ENCODE assay signal across 2 cellular contexts in genomic region chr12:21823581-21823980, GRCh38.
A peak's percentile ranks its signal among the peaks of the same experiment; 100 is the strongest.
TF ChIP-seq lines count a peak whose summit lies in the region.

No MANE protein-coding gene starts in this region.

TF ChIP-seq in liver, 16 proteins besides CTCF, POLR2A, EP300 and RAD21 (continued from another document):
- TF ChIP-seq, protein P1, sequence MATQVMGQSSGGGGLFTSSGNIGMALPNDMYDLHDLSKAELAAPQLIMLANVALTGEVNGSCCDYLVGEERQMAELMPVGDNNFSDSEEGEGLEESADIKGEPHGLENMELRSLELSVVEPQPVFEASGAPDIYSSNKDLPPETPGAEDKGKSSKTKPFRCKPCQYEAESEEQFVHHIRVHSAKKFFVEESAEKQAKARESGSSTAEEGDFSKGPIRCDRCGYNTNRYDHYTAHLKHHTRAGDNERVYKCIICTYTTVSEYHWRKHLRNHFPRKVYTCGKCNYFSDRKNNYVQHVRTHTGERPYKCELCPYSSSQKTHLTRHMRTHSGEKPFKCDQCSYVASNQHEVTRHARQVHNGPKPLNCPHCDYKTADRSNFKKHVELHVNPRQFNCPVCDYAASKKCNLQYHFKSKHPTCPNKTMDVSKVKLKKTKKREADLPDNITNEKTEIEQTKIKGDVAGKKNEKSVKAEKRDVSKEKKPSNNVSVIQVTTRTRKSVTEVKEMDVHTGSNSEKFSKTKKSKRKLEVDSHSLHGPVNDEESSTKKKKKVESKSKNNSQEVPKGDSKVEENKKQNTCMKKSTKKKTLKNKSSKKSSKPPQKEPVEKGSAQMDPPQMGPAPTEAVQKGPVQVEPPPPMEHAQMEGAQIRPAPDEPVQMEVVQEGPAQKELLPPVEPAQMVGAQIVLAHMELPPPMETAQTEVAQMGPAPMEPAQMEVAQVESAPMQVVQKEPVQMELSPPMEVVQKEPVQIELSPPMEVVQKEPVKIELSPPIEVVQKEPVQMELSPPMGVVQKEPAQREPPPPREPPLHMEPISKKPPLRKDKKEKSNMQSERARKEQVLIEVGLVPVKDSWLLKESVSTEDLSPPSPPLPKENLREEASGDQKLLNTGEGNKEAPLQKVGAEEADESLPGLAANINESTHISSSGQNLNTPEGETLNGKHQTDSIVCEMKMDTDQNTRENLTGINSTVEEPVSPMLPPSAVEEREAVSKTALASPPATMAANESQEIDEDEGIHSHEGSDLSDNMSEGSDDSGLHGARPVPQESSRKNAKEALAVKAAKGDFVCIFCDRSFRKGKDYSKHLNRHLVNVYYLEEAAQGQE (IDR thresholded peaks at IDR 0.05), result peak; percentile 63
- TF ChIP-seq YY1 (IDR thresholded peaks at IDR 0.05), result peak; percentile 81
- peak; percentile 12 for TF ChIP-seq ATF3 (IDR thresholded peaks at IDR 0.05)
- peak; percentile 68 to 70 for TF ChIP-seq RXRA (IDR thresholded peaks at IDR 0.05)
- no peak for TF ChIP-seq FOXA2 (IDR thresholded peaks at IDR 0.05)
- peak; percentile 57 to 59 for TF ChIP-seq HNF4A (conservative IDR thresholded peaks at IDR 0.05)

TF ChIP-seq in HepG2, 621 proteins besides CTCF, POLR2A, EP300 and RAD21 (continued from another document):
- TF ChIP-seq ZNF609 (CRISPR knock-in tag; IDR thresholded peaks at IDR 0.05; ENCODE audit: borderline replicate concordance) (no peak), SIN3B (IDR thresholded peaks at IDR 0.05; ENCODE audit: low read length) (no peak), ZNF276 (CRISPR knock-in tag; IDR thresholded peaks at IDR 0.05; ENCODE audit: low read depth) (no peak)
TF ChIP-seq in HepG2: peak in this region for 0.
